ENCODE assay signal across 20 cellular contexts in genomic region chr6:144400321-144400720, GRCh38.
DNase-seq lines count a peak whose midpoint lies in the region; ATAC-seq, FAIRE-seq and TF ChIP-seq lines count a peak whose summit lies in the region.
"Had no signal": no experiment of that assay in that cellular context is flagged by ENCODE, and none has a peak within 500 bp of the region (broad histone marks: within the 10 kb centered on the region; RNA-seq: fewer than 3 reads in every experiment).

No MANE protein-coding gene starts in this region.

- CTCF ChIA-PET in CD4-positive, alpha-beta T cell (lab: Charles Lee) = no interaction called here
- CTCF ChIA-PET in mammary epithelial cell (lab: Charles Lee; ENCODE audit: low non-redundant PET) = no interaction called here

- dilution Hi-C loops in mammary epithelial cell (cut with HindIII; ENCODE audit: low sequenced_read_pairs) = no loop called here

- POLR2A ChIA-PET in CD4-positive, alpha-beta T cell (lab: Charles Lee) = no interaction called here

- H3K9me3 Mint-ChIP-seq in CD4-positive, alpha-beta T cell = peaks cover 10% of the 10 kb centered on the region
- no peaks in the 10 kb centered on the region for H3K9me3 Mint-ChIP-seq in astrocyte (ENCODE audit: unreplicated experiment)
- peaks cover 15% of the 10 kb centered on the region for H3K9me3 Mint-ChIP-seq in progenitor cell of endocrine pancreas (ENCODE audit: low read depth)

- FAIRE-seq in astrocyte (lab: Jason Lieb, UNC) (no peak), islet of Langerhans (lab: Jason Lieb, UNC) (peak; percentile 55)
- FAIRE-seq: GM12878 had no signal

- H4K20me1 ChIP-seq in astrocyte (ENCODE audit: insufficient read depth, low read length) = no peaks in the 10 kb centered on the region
- no peaks in the 10 kb centered on the region for H4K20me1 ChIP-seq in mammary epithelial cell (ENCODE audit: insufficient read depth, low read length)
- H4K20me1 ChIP-seq in smooth muscle cell (ENCODE audit: low read depth) = no peaks in the 10 kb centered on the region

- whole genome bisulfite sequencing in mammary epithelial cell (ENCODE audit: low coverage, missing lambda C conversion rate) = 97% methylated on average over 5 of the region's 5 CpGs
- 79% methylated on average over 5 of the region's 5 CpGs for WGBS in smooth muscle cell (ENCODE audit: low lambda C conversion rate)

- no peak for DNase-seq in CD4-positive, alpha-beta T cell
- DNase-seq in astrocyte (ENCODE audit: low read depth) (no peak), progenitor cell of endocrine pancreas (ENCODE audit: low spot score, unreplicated experiment) (no peak), NCI-H69 (lab: John Stamatoyannopoulos, UW) (no peak), mammary epithelial cell (no peak), smooth muscle cell (lab: John Stamatoyannopoulos, UW; ENCODE audit: unreplicated experiment) (no peak)
- DNase-seq: Calu3, EL, KG1, NCI-H1417, NCI-H187, NCI-H2107, NCI-H2227 treated with DMSO at 0.1 percent for 48 hours, NCI-H510A treated with DMSO at 0.1 percent for 48 hours, SIG-M5 had no signal

- H3K4me1 Mint-ChIP-seq in CD4-positive, alpha-beta T cell (ENCODE audit: low read depth) = peaks cover 69% of the 10 kb centered on the region
- H3K4me1 Mint-ChIP-seq in astrocyte (ENCODE audit: low read depth, unreplicated experiment) = peaks cover 8% of the 10 kb centered on the region
- peaks cover 7% of the 10 kb centered on the region for H3K4me1 Mint-ChIP-seq in progenitor cell of endocrine pancreas (ENCODE audit: low read depth)

- intact Hi-C loops in CD4-positive, alpha-beta T cell (cut with DNase I, micrococcal nuclease) = no loop called here
- intact Hi-C loops in mammary epithelial cell (cut with micrococcal nuclease) = no loop called here

- H3K79me2 ChIP-seq in astrocyte (ENCODE audit: insufficient read depth, low read length) (peaks cover 24% of the 10 kb centered on the region), mammary epithelial cell (ENCODE audit: insufficient read depth, low read length) (peaks cover 10% of the 10 kb centered on the region), smooth muscle cell (ENCODE audit: low read depth) (peaks cover 5% of the 10 kb centered on the region)

- H3K4me3 Mint-ChIP-seq in CD4-positive, alpha-beta T cell = no peak overlapping the region
- H3K4me3 Mint-ChIP-seq in astrocyte (ENCODE audit: unreplicated experiment) = no peak overlapping the region
- H3K4me3 Mint-ChIP-seq in progenitor cell of endocrine pancreas (ENCODE audit: low read depth) = no peak overlapping the region
- H3K4me3 Mint-ChIP-seq: B cell, GM23338 had no signal

- no peak overlapping the region for H3K9ac ChIP-seq in astrocyte (ENCODE audit: low read length)
- H3K9ac ChIP-seq in mammary epithelial cell (ENCODE audit: insufficient read depth, low read length) = no peak overlapping the region
- no peak overlapping the region for H3K9ac ChIP-seq in smooth muscle cell (ENCODE audit: low read depth)

- no peak for TF ChIP-seq CTCF in CD4-positive, alpha-beta T cell (IDR thresholded peaks at IDR 0.05)
- TF ChIP-seq CTCF in astrocyte (IDR thresholded peaks at IDR 0.05; ENCODE audit: insufficient read depth, low read depth, low read length) (no peak), progenitor cell of endocrine pancreas (IDR thresholded peaks at IDR 0.05; ENCODE audit: unreplicated experiment) (no peak), mammary epithelial cell (conservative IDR thresholded peaks at IDR 0.05 in 1 of 2, IDR thresholded peaks at IDR 0.05 in 1 of 2; ENCODE audit: extremely low read depth in 1 of 2, insufficient read depth in 1 of 2, low read depth in 1 of 2, low read length in 2 of 2) (no peak), smooth muscle cell (IDR thresholded peaks at IDR 0.05; ENCODE audit: borderline replicate concordance, insufficient read depth, poor library complexity, severe bottlenecking) (no peak)

- H3K4me2 ChIP-seq in astrocyte (ENCODE audit: low read length) = peak overlapping the region; percentile 29
- H3K4me2 ChIP-seq in mammary epithelial cell (ENCODE audit: insufficient read depth, low read depth, low read length) = no peak overlapping the region
- no peak overlapping the region for H3K4me2 ChIP-seq in smooth muscle cell
- H3K4me2 ChIP-seq: GM23338 had no signal

- H3K4me3 ChIP-seq in astrocyte (ENCODE audit: insufficient read depth, low read depth, low read length) (no peak overlapping the region), mammary epithelial cell (replicated peaks in 1 of 3; ENCODE audit: insufficient read depth in 1 of 3, low read depth in 2 of 3, low read length in 3 of 3) (no peak overlapping the region), smooth muscle cell (no peak overlapping the region)
- H3K4me3 ChIP-seq: GM12878, GM23338 had no signal

- H3K27me3 ChIP-seq in CD4-positive, alpha-beta T cell (ENCODE audit: control insufficient read depth, insufficient read depth, low read length) = no peaks in the 10 kb centered on the region
- H3K27me3 ChIP-seq in astrocyte (ENCODE audit: insufficient read depth, low read length) (no peaks in the 10 kb centered on the region), mammary epithelial cell (ENCODE audit: insufficient read depth, low read length) (no peaks in the 10 kb centered on the region), smooth muscle cell (ENCODE audit: low read depth) (no peaks in the 10 kb centered on the region)

- peak overlapping the region; percentile 12 for H3K27ac Mint-ChIP-seq in CD4-positive, alpha-beta T cell
- H3K27ac Mint-ChIP-seq in astrocyte (ENCODE audit: unreplicated experiment) = no peak overlapping the region
- peak overlapping the region; percentile 22 for H3K27ac Mint-ChIP-seq in progenitor cell of endocrine pancreas
- H3K27ac Mint-ChIP-seq: B cell, GM23338 had no signal

- H3K4me1 ChIP-seq in astrocyte (ENCODE audit: insufficient read depth, low read length) (no peaks in the 10 kb centered on the region), mammary epithelial cell (ENCODE audit: insufficient read depth, low read length) (no peaks in the 10 kb centered on the region), smooth muscle cell (ENCODE audit: low read depth) (no peaks in the 10 kb centered on the region)

- H3K36me3 Mint-ChIP-seq in CD4-positive, alpha-beta T cell (ENCODE audit: low read depth) = peaks cover 85% of the 10 kb centered on the region
- H3K36me3 Mint-ChIP-seq in astrocyte (ENCODE audit: low read depth, unreplicated experiment) (peaks cover 10% of the 10 kb centered on the region), progenitor cell of endocrine pancreas (ENCODE audit: insufficient read depth) (peaks cover 39% of the 10 kb centered on the region)

- H3K27ac ChIP-seq in CD4-positive, alpha-beta T cell (ENCODE audit: low read depth, low read length) = no peak overlapping the region
- no peak overlapping the region for H3K27ac ChIP-seq in astrocyte (ENCODE audit: low read depth, low read length)
- H3K27ac ChIP-seq in mammary epithelial cell (ENCODE audit: insufficient read depth, low read depth, low read length) = no peak overlapping the region
- no peak overlapping the region for H3K27ac ChIP-seq in smooth muscle cell (ENCODE audit: low read depth)
- H3K27ac ChIP-seq: RWPE1 had no signal

- H2AFZ ChIP-seq in astrocyte (ENCODE audit: low read depth, low read length) = no peak overlapping the region
- no peak overlapping the region for H2AFZ ChIP-seq in mammary epithelial cell (ENCODE audit: low read depth, low read length)
- H2AFZ ChIP-seq in smooth muscle cell (ENCODE audit: low read depth) = no peak overlapping the region
- H2AFZ ChIP-seq: GM23338 had no signal

- no peaks in the 10 kb centered on the region for H3F3A ChIP-seq in smooth muscle cell (ENCODE audit: low read depth)

- in situ Hi-C loops in mammary epithelial cell (cut with MboI; ENCODE audit: low sequenced_read_pairs in 2 of 2) = no loop called here

- peaks cover 16% of the 10 kb centered on the region for H3K9me3 ChIP-seq in CD4-positive, alpha-beta T cell (ENCODE audit: control insufficient read depth, low read length)
- H3K9me3 ChIP-seq in astrocyte (ENCODE audit: insufficient read depth, low read depth, low read length) (peaks cover 4% of the 10 kb centered on the region), mammary epithelial cell (replicated peaks; ENCODE audit: insufficient read depth, low read length) (peaks cover 8% of the 10 kb centered on the region), smooth muscle cell (replicated peaks; ENCODE audit: low read depth) (no peaks in the 10 kb centered on the region)

- no peaks in the 10 kb centered on the region for H3K36me3 ChIP-seq in astrocyte (ENCODE audit: insufficient read depth, low read length)
- H3K36me3 ChIP-seq in mammary epithelial cell (ENCODE audit: insufficient read depth, low read length) = no peaks in the 10 kb centered on the region
- no peaks in the 10 kb centered on the region for H3K36me3 ChIP-seq in smooth muscle cell (ENCODE audit: low read depth)

- no peaks in the 10 kb centered on the region for H3K27me3 Mint-ChIP-seq in CD4-positive, alpha-beta T cell
- H3K27me3 Mint-ChIP-seq in astrocyte (ENCODE audit: low read depth, unreplicated experiment) (no peaks in the 10 kb centered on the region), progenitor cell of endocrine pancreas (no peaks in the 10 kb centered on the region)
- H3K27me3 Mint-ChIP-seq: B cell had no signal

- no TSS peak for BruUV-seq in mammary epithelial cell (replicated peaks; lab: Mats Ljungman, UMichigan)

- no peak for ATAC-seq in CD4-positive, alpha-beta T cell (ENCODE audit: poor library complexity)
- ATAC-seq: GM12878, GM23338 had no signal
